ENCODE assay signal across 13 cellular contexts in the genomic region with DNA sequence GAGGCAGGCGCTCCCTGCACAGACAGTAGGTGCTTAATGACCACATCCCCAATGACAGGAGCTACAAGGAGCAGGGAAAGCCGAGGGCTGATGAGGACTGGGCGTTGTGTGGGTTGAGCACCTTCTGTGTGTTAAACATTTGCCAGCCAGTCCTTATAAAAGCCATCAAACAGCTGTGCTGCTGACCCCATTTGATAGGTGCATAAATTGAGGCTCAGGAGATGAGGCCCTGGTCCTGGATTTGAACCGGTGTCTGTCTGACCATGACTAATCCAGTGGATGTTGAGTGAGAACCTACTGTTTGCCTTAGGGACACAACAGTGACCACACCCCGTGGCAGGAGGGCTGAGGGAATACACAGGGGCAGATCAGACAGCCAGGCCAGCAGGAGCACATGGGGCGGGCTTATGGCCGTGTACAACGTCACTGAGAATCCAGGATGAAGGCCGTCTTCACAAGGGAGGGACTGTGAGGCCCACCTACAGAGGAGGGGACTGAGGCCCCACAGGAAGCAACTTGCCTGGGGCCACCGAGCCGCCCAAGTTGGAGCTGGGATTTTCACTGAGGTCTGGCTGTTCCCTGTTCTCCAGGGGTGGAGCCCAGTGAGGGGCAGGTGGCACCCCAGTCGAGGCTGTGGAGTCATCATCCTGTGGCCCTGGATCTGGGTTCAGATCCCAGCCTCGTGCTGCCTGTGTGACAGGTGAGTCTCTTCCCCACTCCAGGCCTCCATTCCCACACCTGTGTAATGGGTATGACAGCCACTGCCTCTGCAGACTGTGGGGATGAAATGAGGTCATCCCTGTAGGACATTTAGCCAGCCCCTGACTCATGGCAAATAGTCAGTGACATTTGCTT. TPM values are rescaled to one million over a fixed set of nuclear protein-coding genes. Genes with fewer than 3 reads are reported as not detected.
A peak's percentile ranks its signal among the peaks of the same experiment; 100 is the strongest.
DNase-seq lines count a peak whose midpoint lies in the region; ATAC-seq and TF ChIP-seq lines count a peak whose summit lies in the region.
"Had no signal": no experiment of that assay in that cellular context is flagged by ENCODE, and none has a peak within 500 bp of the region (broad histone marks: within the 10 kb centered on the region; RNA-seq: fewer than 3 reads in every experiment).

No MANE protein-coding gene starts in this region.

- H3K27me3 ChIP-seq in GM23338 (ENCODE audit: insufficient read depth): peaks cover 12% of the 10 kb centered on the region
- H3K27me3 ChIP-seq in adipocyte (replicated peaks; ENCODE audit: control insufficient read depth, insufficient read depth, low read length): no peaks in the 10 kb centered on the region
- H3K27me3 ChIP-seq in thoracic aorta (replicated peaks; ENCODE audit: insufficient read depth): no peaks in the 10 kb centered on the region

- no peaks in the 10 kb centered on the region for H3K9me3 ChIP-seq in adipocyte (ENCODE audit: control insufficient read depth, low read length)
- H3K9me3 ChIP-seq in thoracic aorta: no peaks in the 10 kb centered on the region

- no peaks in the 10 kb centered on the region for H3K79me2 ChIP-seq in GM23338 (replicated peaks; ENCODE audit: insufficient read depth)

- no peaks in the 10 kb centered on the region for H3K36me3 Mint-ChIP-seq in GM23338 (ENCODE audit: low read depth)
- H3K36me3 Mint-ChIP-seq: brain had no signal

- H3K4me1 Mint-ChIP-seq in GM23338: peaks cover 25% of the 10 kb centered on the region

- in situ Hi-C loops in GM13977 (cut with MboI; ENCODE audit: low pct_unique_long_range_greater_than_20kb, low sequenced_read_pairs, unreplicated experiment): no loop called here

- ATAC-seq in GM23338: no peak
- no peak for ATAC-seq in thoracic aorta (ENCODE audit: insufficient number of reproducible peaks, low FRiP score, low read depth)
- ATAC-seq in HG03159 (IDR thresholded peaks at IDR 0.05; ENCODE audit: unreplicated experiment): no peak
- ATAC-seq in GM18511 (IDR thresholded peaks at IDR 0.05; ENCODE audit: unreplicated experiment): no peak

- H3K36me3 ChIP-seq in GM23338 (ENCODE audit: insufficient read depth) (no peaks in the 10 kb centered on the region), adipocyte (ENCODE audit: control insufficient read depth, insufficient read depth, low read length, severe bottlenecking) (no peaks in the 10 kb centered on the region), thoracic aorta (no peaks in the 10 kb centered on the region)
- H3K36me3 ChIP-seq: WERI-Rb-1 had no signal

- H3K4me3 ChIP-seq in GM23338 (0 out of 2 replicates have a peak overlapping the region, but pooled peaks have one; percentile 34), adipocyte (ENCODE audit: low read length) (no peak overlapping the region), thoracic aorta (no peak overlapping the region)

- H3K9me2 ChIP-seq in GM23338 (ENCODE audit: insufficient read depth): no peaks in the 10 kb centered on the region

- peak overlapping the region; percentile 94 for H2AFZ ChIP-seq in GM23338

- DNase-seq in GM23338 (ENCODE audit: low spot score) (no peak), adipocyte (ENCODE audit: low read depth) (peak; percentile 30), kidney tubule cell (ENCODE audit: low spot score) (peak; percentile 37), thoracic aorta (ENCODE audit: low spot score) (no peak), T-helper 1 cell (no peak), GM13977 (ENCODE audit: low spot score) (no peak)
- DNase-seq: activated T-cell treated with anti-CD3 and anti-CD28 coated beads, Interleukin-2, amount 50 U/mL, for 1 hour; DMS79 treated with DMSO at 0.1 percent for 48 hours; NCI-H2081; WERI-Rb-1 had no signal

- H3K9me3 Mint-ChIP-seq in GM23338: no peaks in the 10 kb centered on the region; the same call in 2 of the 3 replicates

- no peaks in the 10 kb centered on the region for H4K20me1 ChIP-seq in GM23338 (replicated peaks; ENCODE audit: insufficient read depth)

- H3F3A ChIP-seq in GM23338 (replicated peaks; ENCODE audit: low read depth): peaks cover 3% of the 10 kb centered on the region; the same call in 1 of the 2 replicates

- no peak overlapping the region for H3K27ac Mint-ChIP-seq in GM23338

- TF ChIP-seq CTCF in GM23338 (conservative IDR thresholded peaks at IDR 0.05; ENCODE audit: low read depth in 2 of 2) (no peak), thoracic aorta (IDR thresholded peaks at IDR 0.05) (no peak), GM13977 (IDR thresholded peaks at IDR 0.05; ENCODE audit: extremely low read depth, insufficient read depth, missing control alignments) (no peak)

- H3K9ac ChIP-seq in adipocyte (ENCODE audit: low read length): peak overlapping the region; percentile 62

- no peak overlapping the region for H3K27ac ChIP-seq in GM23338 (ENCODE audit: low read depth)
- H3K27ac ChIP-seq in thoracic aorta: peak overlapping the region; percentile 67 to 70
- H3K27ac ChIP-seq: WERI-Rb-1 had no signal

- no peak overlapping the region for H3K4me3 Mint-ChIP-seq in GM23338

- peak overlapping the region; percentile 66; the same call in 1 of the 2 replicates for H3K4me2 ChIP-seq in GM23338

- peaks cover 19% of the 10 kb centered on the region for H3K27me3 Mint-ChIP-seq in GM23338 (ENCODE audit: insufficient read depth, low read depth, poor library complexity)

- H3K4me1 ChIP-seq in GM23338 (ENCODE audit: insufficient read depth) (peaks cover 26% of the 10 kb centered on the region; the same call in 1 of the 2 replicates), adipocyte (ENCODE audit: control insufficient read depth, insufficient read depth, low read length) (peaks cover 61% of the 10 kb centered on the region), thoracic aorta (ENCODE audit: control insufficient read depth in 1 of 2, low read depth in 2 of 2) (peaks cover 66 to 67% of the 10 kb centered on the region in 2 donors)

TF ChIP-seq in GM23338, 12 proteins besides CTCF, POLR2A, EP300 and RAD21:
- TF ChIP-seq EZH2phosphoT487 (IDR thresholded peaks at IDR 0.05; ENCODE audit: unreplicated experiment) (no peak), ETS1 (IDR thresholded peaks at IDR 0.05) (no peak), NANOG (IDR thresholded peaks at IDR 0.05; ENCODE audit: borderline replicate concordance) (no peak), JUNB (IDR thresholded peaks at IDR 0.05; ENCODE audit: unreplicated experiment) (no peak)

RNA-seq across cellular contexts. Expression of gene PLXND1, which starts 6.1 kb away (rescaled TPM):
- total RNA-seq in GM23338 (2014; rRNA removed; shearing (Covaris generic)): 30.7 and 60.4 TPM in 2 replicates
- polyA plus RNA-seq in GM23338 (2016; fragmentation: Nextera tagmentation; extraction: Ambion mirVana): 13.3 and 14.7 TPM in 2 replicates
- 100 to 1,000 TPM; 207 to 246 TPM for total RNA-seq in thoracic aorta

Comparison
In these comparisons a context has a peak if more than half of its experiments do, and no peak if none do; other contexts are left out.
1. DNase-seq: peak in adipocyte (single experiment) and kidney tubule cell (single experiment); none in GM23338 (single experiment), thoracic aorta (single experiment), T-helper 1 cell (0 of 5) and GM13977 (single experiment).